Comparison of ENCODE assay signal across 8 cellular contexts in genomic region chr17:62470666-62471379, GRCh38. TPM values are rescaled to one million over a fixed set of nuclear protein-coding genes. Genes with fewer than 3 reads are reported as not detected.
DNase-seq lines count a peak whose midpoint lies in the region; ATAC-seq, FAIRE-seq and TF ChIP-seq lines count a peak whose summit lies in the region.
"Not testable (repeated sequence)": the region's sequence is repeated elsewhere in the genome, so short reads cannot be mapped to it uniquely, and the experiment has no call there.

No MANE protein-coding gene starts in this region.

- H3K4me3 ChIP-seq in coronary artery; kidney (ENCODE audit: low read length in 2 of 2); spleen; upper lobe of left lung: not testable (repeated sequence)

- 37 to 46% (median 44%) methylated on average over 6 of the region's 8 CpGs for WGBS in spleen, 5 donors
- 37 to 45% methylated on average over 6 of the region's 8 CpGs for WGBS in upper lobe of left lung, 2 donors

- not testable (repeated sequence) for TF ChIP-seq CTCF in coronary artery (IDR thresholded peaks at IDR 0.05); kidney (IDR thresholded peaks at IDR 0.05; ENCODE audit: borderline replicate concordance, extremely low read depth, insufficient read depth); spleen (IDR thresholded peaks at IDR 0.05 in 8 of 11, conservative IDR thresholded peaks at IDR 0.05 in 3 of 11); upper lobe of left lung (IDR thresholded peaks at IDR 0.05)

- not testable (repeated sequence) for FAIRE-seq in kidney (lab: Jason Lieb, UNC)

- peak; percentile 48 to 65 for ATAC-seq in upper lobe of left lung (ENCODE audit: low FRiP score in 2 of 2)

- not testable (repeated sequence) for H3K36me3 ChIP-seq in kidney (ENCODE audit: control insufficient read depth in 1 of 2, insufficient read depth in 2 of 2, low read length in 2 of 2); spleen; upper lobe of left lung

- not testable (repeated sequence) for H3K9ac ChIP-seq in kidney (ENCODE audit: low read length in 2 of 2)

- not testable (repeated sequence) for H3K9me3 ChIP-seq in kidney (ENCODE audit: control insufficient read depth in 1 of 2, low read length in 2 of 2); spleen; upper lobe of left lung

- not testable (repeated sequence) for H3K27me3 ChIP-seq in spleen (replicated peaks in 1 of 7); upper lobe of left lung

- not testable (repeated sequence) for TF ChIP-seq POLR2A in spleen (IDR thresholded peaks at IDR 0.05); upper lobe of left lung (IDR thresholded peaks at IDR 0.05)

- intact Hi-C loops in kidney (cut with DNase I); spleen (cut with DNase I; ENCODE audit: low total_unique reads): not testable (repeated sequence)

- not testable (repeated sequence) for H3K4me1 ChIP-seq in kidney (ENCODE audit: control insufficient read depth in 1 of 2, insufficient read depth in 1 of 2, low read depth in 1 of 2, low read length in 2 of 2); upper lobe of left lung
- peaks cover 5 to 15% (median 10%) of the 10 kb centered on the region in 6 donors for H3K4me1 ChIP-seq in spleen

- TF ChIP-seq EP300 in upper lobe of left lung (IDR thresholded peaks at IDR 0.05) = not testable (repeated sequence)

- DNase-seq in GOT3 (lab: John Stamatoyannopoulos, UW) = peak; percentile 24
- DNase-seq in NCI-H2029 (lab: John Stamatoyannopoulos, UW) = peak; percentile 80
- DNase-seq in SHP77 (lab: John Stamatoyannopoulos, UW) = peak; percentile 90 to 95
- DNase-seq in activated CD8-positive, alpha-beta memory T cell treated with anti-CD3 and anti-CD28 coated beads, Interleukin-2, amount 50 U/mL, for 48 hours = peak; percentile 81
- DNase-seq in coronary artery (ENCODE audit: low spot score) = peak; percentile 78
- DNase-seq in kidney = peak; percentile 89
- DNase-seq in spleen = peak; percentile 85
- DNase-seq in upper lobe of left lung = peak in 1 of 2 donors; percentile 56

- H3K27ac ChIP-seq in coronary artery = peak overlapping the region in 1 of 2 donors; percentile 45
- not testable (repeated sequence) for H3K27ac ChIP-seq in kidney (ENCODE audit: low read depth in 2 of 2, low read length in 2 of 2)
- H3K27ac ChIP-seq in spleen = peak overlapping the region in 6 of 8 donors; percentile 39 to 74 (median 48)
- H3K27ac ChIP-seq in upper lobe of left lung = peak overlapping the region in 2 of 4 donors; percentile 2 to 42

RNA-seq across cellular contexts. Expression of gene TLK2, which starts 7.8 kb away (rescaled TPM):
- total RNA-seq in kidney (43.0 TPM), spleen (10 to 100 TPM; 44.1 to 76.3 (median 57.2) TPM), upper lobe of left lung (10 to 100 TPM; 36.6 to 57.6 (median 44.9) TPM)
- polyA plus RNA-seq in kidney (ENCODE audit: insufficient read depth, low read depth, low replicate concordance) (15.6 TPM), spleen (10 to 100 TPM; 11.3 to 14.7 (median 12.0) TPM)

RNA-seq across cellular contexts. Expression of gene METTL2A, which starts 47.1 kb away (rescaled TPM):
- 20.1 TPM for total RNA-seq in kidney
- polyA plus RNA-seq in kidney (ENCODE audit: insufficient read depth, low read depth, low replicate concordance) = 13.1 TPM
- 10 to 100 TPM; 12.0 to 16.1 (median 13.1) TPM for total RNA-seq in spleen
- 1 to 10 TPM; 3.8 to 8.1 (median 7.5) TPM for polyA plus RNA-seq in spleen
- 10 to 100 TPM in 4 of 6 donors, 1 to 10 TPM in 2; 7.3 to 20.2 (median 15.4) TPM for total RNA-seq in upper lobe of left lung
